In the genomic region with DNA sequence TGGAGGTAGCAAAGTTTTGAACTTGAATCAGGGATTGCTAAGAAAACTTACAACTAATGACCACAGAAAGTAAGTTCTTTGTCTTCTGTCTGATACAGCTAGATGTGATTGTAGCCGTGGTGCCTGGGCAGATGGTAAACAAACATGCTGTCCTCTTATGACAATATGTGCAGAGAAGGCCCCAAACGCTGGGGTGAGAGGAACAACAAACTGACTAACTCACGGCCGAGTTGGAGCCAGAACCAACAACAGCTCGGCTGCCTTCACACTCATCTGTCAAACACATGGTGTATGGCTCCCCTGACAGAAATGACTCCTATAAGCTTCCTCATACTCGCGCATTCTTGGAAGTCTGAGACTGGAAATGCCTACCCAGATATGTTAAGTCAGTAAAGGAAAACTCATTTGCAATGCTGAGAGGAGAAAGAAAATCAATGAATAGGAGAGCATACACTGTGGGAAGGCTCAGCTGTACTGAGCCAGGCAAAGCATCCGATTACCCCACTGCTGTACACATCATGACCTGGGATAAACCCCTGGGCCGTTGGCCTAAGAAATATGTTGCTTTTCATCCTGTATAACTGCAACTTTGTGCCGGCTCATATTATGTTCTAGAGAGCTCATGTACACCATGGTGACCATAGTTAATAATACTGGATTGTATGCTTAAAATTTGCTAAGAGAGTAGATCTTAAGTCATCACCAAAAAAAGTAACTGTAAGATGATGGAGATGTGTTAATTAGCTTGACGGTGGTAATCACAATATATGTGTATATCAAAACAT, we compare ENCODE assay signal across 14 cellular contexts. TPM values are rescaled to one million over a fixed set of nuclear protein-coding genes. Genes with fewer than 3 reads are reported as not detected.
A peak's percentile ranks its signal among the peaks of the same experiment; 100 is the strongest.
DNase-seq lines count a peak whose midpoint lies in the region; ATAC-seq and TF ChIP-seq lines count a peak whose summit lies in the region.
"Had no signal": no experiment of that assay in that cellular context is flagged by ENCODE, and none has a peak within 500 bp of the region (broad histone marks: within the 10 kb centered on the region; RNA-seq: fewer than 3 reads in every experiment).

No MANE protein-coding gene starts in this region.

- H3K4me3 Mint-ChIP-seq in CD8-positive, alpha-beta T cell = no peak overlapping the region
- H3K4me3 Mint-ChIP-seq: mesothelial cell of epicardium had no signal

- ATAC-seq in CD8-positive, alpha-beta T cell = no peak
- ATAC-seq: right cardiac atrium had no signal

- peak overlapping the region; percentile 99 for H3K4me3 ChIP-seq in AG04450 (ENCODE audit: low read depth, low read length)
- H3K4me3 ChIP-seq in esophagus muscularis mucosa = peak overlapping the region in 2 of 4 donors; percentile 72 to 90
- no peak overlapping the region for H3K4me3 ChIP-seq in adrenal gland
- no peak overlapping the region for H3K4me3 ChIP-seq in CD8-positive, alpha-beta T cell (ENCODE audit: low read depth, low read length)
- H3K4me3 ChIP-seq: heart right ventricle, vagina had no signal

- H3K36me3 Mint-ChIP-seq in CD8-positive, alpha-beta T cell = no peaks in the 10 kb centered on the region

- 55% methylated on average over 11 of the region's 11 CpGs for WGBS in esophagus muscularis mucosa
- 54 to 69% (median 67%) methylated on average over 11 of the region's 11 CpGs for WGBS in adrenal gland, 4 donors

- no peak for DNase-seq in AG04450 (ENCODE audit: low read depth, low spot score)
- peak; percentile 86 for DNase-seq in RPMI7951 (ENCODE audit: low read depth)
- DNase-seq in esophagus muscularis mucosa (ENCODE audit: extremely low spot score) = no peak
- peak; percentile 64 for DNase-seq in myocyte (ENCODE audit: low read depth)
- DNase-seq in NCI-H2029 (lab: John Stamatoyannopoulos, UW) = no peak
- DNase-seq in adrenal gland = no peak
- DNase-seq in central memory CD4-positive, alpha-beta T cell = no peak
- DNase-seq in CD8-positive, alpha-beta T cell = no peak
- DNase-seq: C1 segment of cervical spinal cord, heart right ventricle, NCI-H1105 treated with DMSO at 0.1 percent for 48 hours had no signal

- H3K4me1 Mint-ChIP-seq in CD8-positive, alpha-beta T cell (ENCODE audit: low read depth) = peaks cover 8% of the 10 kb centered on the region

- intact Hi-C loops in esophagus muscularis mucosa (cut with DNase I) = loop anchor here (10.0 kb wide), 1 partner anchor 882 kb away; no protein-coding TSS in a partner anchor
- intact Hi-C loops in adrenal gland (cut with DNase I) = loop anchor here in 1 of 2 donors (5.0 to 10.0 kb wide), 2 partner anchors 272 to 399 kb away; no protein-coding TSS in a partner anchor
- intact Hi-C loops in CD8-positive, alpha-beta T cell (cut with DNase I, micrococcal nuclease) = loop anchor here in 1 of 2 experiments (10.0 kb wide), 1 partner anchor 1152 kb away; no protein-coding TSS in a partner anchor

- H3K27me3 ChIP-seq in AG04450 (ENCODE audit: control insufficient read depth, insufficient read depth, low read length) = no peaks in the 10 kb centered on the region
- no peaks in the 10 kb centered on the region for H3K27me3 ChIP-seq in esophagus muscularis mucosa
- H3K27me3 ChIP-seq in adrenal gland = no peaks in the 10 kb centered on the region
- H3K27me3 ChIP-seq in CD8-positive, alpha-beta T cell (ENCODE audit: insufficient read depth, low read length) = peaks cover 2% of the 10 kb centered on the region
- H3K27me3 ChIP-seq: heart right ventricle, vagina had no signal

- no peak for TF ChIP-seq EP300 in esophagus muscularis mucosa (IDR thresholded peaks at IDR 0.05)

- H3K27me3 Mint-ChIP-seq in CD8-positive, alpha-beta T cell (ENCODE audit: low read depth) = peaks cover 6% of the 10 kb centered on the region

- peak overlapping the region; percentile 12 for H3K27ac ChIP-seq in AG04450 (ENCODE audit: low read depth, low read length)
- H3K27ac ChIP-seq in esophagus muscularis mucosa (replicated peaks in 1 of 4) = peak overlapping the region; percentile 56 to 93 (median 72)
- H3K27ac ChIP-seq in adrenal gland = peak overlapping the region in 1 of 5 donors; percentile 2
- H3K27ac ChIP-seq in CD8-positive, alpha-beta T cell (ENCODE audit: low read depth, low read length) = no peak overlapping the region
- H3K27ac ChIP-seq: vagina had no signal

- POLR2A ChIA-PET in AG04450 (lab: Yijun Ruan, JAX) = interaction anchor here (0.6 to 3.3 kb wide), 9 partner anchors 10 to 456 kb away, joined by 3 to 12 read pairs (median 4); no protein-coding TSS in a partner anchor
- POLR2A ChIA-PET in CD8-positive, alpha-beta T cell (lab: Charles Lee) = no interaction called here

- H3K9me3 Mint-ChIP-seq in CD8-positive, alpha-beta T cell = no peaks in the 10 kb centered on the region
- H3K9me3 Mint-ChIP-seq: mesothelial cell of epicardium had no signal

- TF ChIP-seq POLR2A in esophagus muscularis mucosa (IDR thresholded peaks at IDR 0.05; ENCODE audit: low read depth) (peak; percentile 16), adrenal gland (IDR thresholded peaks at IDR 0.05) (peak in 1 of 2 donors; percentile 33)

- no peak overlapping the region for H3K27ac Mint-ChIP-seq in CD8-positive, alpha-beta T cell
- H3K27ac Mint-ChIP-seq: mesothelial cell of epicardium had no signal

- H3K36me3 ChIP-seq in esophagus muscularis mucosa = peaks cover 57 to 99% (median 95%) of the 10 kb centered on the region in 4 donors
- H3K36me3 ChIP-seq in adrenal gland (replicated peaks in 1 of 2) = peaks cover 0 to 85% of the 10 kb centered on the region in 2 donors
- H3K36me3 ChIP-seq in CD8-positive, alpha-beta T cell (ENCODE audit: insufficient read depth, low read length) = no peaks in the 10 kb centered on the region

- CTCF ChIA-PET in AG04450 (lab: Charles Lee) = interaction anchor here (0.6 to 2.7 kb wide), 3 partner anchors 170 to 878 kb away, joined by 3 to 10 read pairs (median 3); no protein-coding TSS in a partner anchor
- CTCF ChIA-PET in CD8-positive, alpha-beta T cell (lab: Charles Lee) = interaction anchor here (1.0 to 3.1 kb wide), 3 partner anchors 23 to 171 kb away, joined by 4 to 19 read pairs (median 5); no protein-coding TSS in a partner anchor

- peaks cover 34 to 100% (median 100%) of the 10 kb centered on the region in 4 donors for H3K4me1 ChIP-seq in esophagus muscularis mucosa
- no peaks in the 10 kb centered on the region for H3K4me1 ChIP-seq in adrenal gland (replicated peaks in 1 of 2)
- no peaks in the 10 kb centered on the region for H3K4me1 ChIP-seq in CD8-positive, alpha-beta T cell (ENCODE audit: insufficient read depth, low read length)

- H3K9me3 ChIP-seq in AG04450 (ENCODE audit: control insufficient read depth, insufficient read depth, low read length) (no peaks in the 10 kb centered on the region), esophagus muscularis mucosa (no peaks in the 10 kb centered on the region), adrenal gland (replicated peaks in 1 of 3) (no peaks in the 10 kb centered on the region)
- H3K9me3 ChIP-seq in CD8-positive, alpha-beta T cell (ENCODE audit: low read length) = no peaks in the 10 kb centered on the region
- H3K9me3 ChIP-seq: heart right ventricle, vagina had no signal

- no peak for TF ChIP-seq CTCF in AG04450 (IDR thresholded peaks at IDR 0.05; ENCODE audit: low read depth, low read length)
- no peak for TF ChIP-seq CTCF in esophagus muscularis mucosa (IDR thresholded peaks at IDR 0.05)
- TF ChIP-seq CTCF in adrenal gland (IDR thresholded peaks at IDR 0.05) = no peak
- TF ChIP-seq CTCF in CD8-positive, alpha-beta T cell (IDR thresholded peaks at IDR 0.05) = no peak

RNA-seq across cellular contexts. Expression of gene THBS1, which starts 5.7 kb away (rescaled TPM):
- polyA plus RNA-seq in AG04450 (2011; rRNA removed) (686 and 1,024 TPM in 2 replicates), adrenal gland (10 to 100 TPM; 33.9 to 62.7 (median 36.6) TPM)
- polyA minus RNA-seq in AG04450 (2011; rRNA and poly(A)+ RNA removed) = 4,780 and 6,626 TPM in 2 replicates
- total RNA-seq in RPMI7951 (2014; rRNA removed; shearing (Covaris generic)) = 593 and 598 TPM in 2 replicates
- total RNA-seq in esophagus muscularis mucosa (1,000 to 10,000 TPM in 1 of 4 donors, 100 to 1,000 TPM in 3; 188 to 4,072 (median 270) TPM), myocyte (1,149 and 1,987 TPM in 2 replicates), adrenal gland (100 to 1,000 TPM; 102 to 709 (median 441) TPM)
- polyA plus RNA-seq in myocyte (2012) = 2,462 TPM
- 10 to 100 TPM; 13.5 to 16.1 TPM for total RNA-seq in CD8-positive, alpha-beta T cell

Comparison
In these comparisons a context has a peak if more than half of its experiments do, and no peak if none do; other contexts are left out.
1. DNase-seq: peak in RPMI7951 (single experiment) and myocyte (single experiment); none in AG04450 (single experiment), esophagus muscularis mucosa (single experiment), NCI-H2029 (single experiment), adrenal gland (0 of 7), central memory CD4-positive, alpha-beta T cell (single experiment) and CD8-positive, alpha-beta T cell (0 of 7).
2. RNA of gene THBS1, which starts 5.7 kb away (total RNA-seq): 1,149 to 1,987 TPM in myocyte, 593 to 598 TPM in RPMI7951, 102 to 709 TPM in adrenal gland and 188 to 4,072 TPM in esophagus muscularis mucosa; 13.5 to 16.1 TPM in CD8-positive, alpha-beta T cell; every median in the first group is over 4 times any median in the second.